ENCODE assay signal across 11 cellular contexts in the genomic region with DNA sequence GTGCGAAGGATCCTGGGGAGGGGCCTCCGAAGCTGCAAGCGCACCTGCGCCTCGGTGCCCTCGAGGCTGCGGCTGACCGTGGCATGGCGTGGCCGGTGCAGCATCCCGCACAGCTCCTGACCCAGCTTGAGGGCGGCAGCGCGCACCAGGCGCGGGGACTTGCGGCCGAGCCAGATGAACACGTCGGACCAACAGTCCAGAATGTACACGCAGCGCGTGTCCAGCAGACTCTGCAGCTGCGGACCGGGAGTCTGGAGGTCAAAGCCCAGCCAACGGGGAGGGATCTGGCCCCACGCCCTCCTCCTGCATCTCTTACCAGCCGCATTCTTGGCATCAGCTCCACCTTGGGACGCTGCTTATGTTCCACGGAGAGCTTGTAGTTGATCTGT. TPM values are rescaled to one million over a fixed set of nuclear protein-coding genes. Genes with fewer than 3 reads are reported as not detected.
A peak's percentile ranks its signal among the peaks of the same experiment; 100 is the strongest.
DNase-seq lines count a peak whose midpoint lies in the region; ATAC-seq and TF ChIP-seq lines count a peak whose summit lies in the region.
"Had no signal": no experiment of that assay in that cellular context is flagged by ENCODE, and none has a peak within 500 bp of the region (broad histone marks: within the 10 kb centered on the region; RNA-seq: fewer than 3 reads in every experiment).

No MANE protein-coding gene starts in this region.

- H3K36me3 Mint-ChIP-seq in neural crest cell (ENCODE audit: low read depth): peaks cover 5% of the 10 kb centered on the region
- peaks cover 69% of the 10 kb centered on the region for H3K36me3 Mint-ChIP-seq in effector memory CD8-positive, alpha-beta T cell (ENCODE audit: insufficient read depth)

- no peaks in the 10 kb centered on the region for H3K9me3 Mint-ChIP-seq in neural crest cell
- no peaks in the 10 kb centered on the region for H3K9me3 Mint-ChIP-seq in effector memory CD8-positive, alpha-beta T cell
- H3K9me3 Mint-ChIP-seq: activated T-cell treated with anti-CD3 and anti-CD28 coated beads, Interleukin-2, amount 50 U/mL, for 4 hours had no signal

- DNase-seq in Right ventricle myocardium inferior (ENCODE audit: missing footprints) (no peak), cardiac septum (ENCODE audit: low spot score) (no peak), globus pallidus (ENCODE audit: low spot score) (peak; percentile 72), neural crest cell (ENCODE audit: low read depth, low spot score) (no peak), vagina (ENCODE audit: extremely low spot score in 2 of 2) (no peak), hepatic stellate cell (ENCODE audit: low spot score) (no peak), NCI-H1105 (lab: John Stamatoyannopoulos, UW) (no peak)
- no peak for DNase-seq in effector memory CD8-positive, alpha-beta T cell
- DNase-seq: GOT3 had no signal

- TF ChIP-seq POLR2A in vagina (IDR thresholded peaks at IDR 0.05): no peak

- H3K27me3 Mint-ChIP-seq in neural crest cell (ENCODE audit: low read depth): peaks cover 2% of the 10 kb centered on the region
- no peaks in the 10 kb centered on the region for H3K27me3 Mint-ChIP-seq in effector memory CD8-positive, alpha-beta T cell

- H3K27ac ChIP-seq in vagina: peak overlapping the region; percentile 47
- H3K27ac ChIP-seq: SK-N-MC had no signal

- H3K36me3 ChIP-seq in vagina: peaks cover 0 to 67% of the 10 kb centered on the region in 2 donors

- H3K27ac Mint-ChIP-seq in neural crest cell (ENCODE audit: unreplicated experiment): no peak overlapping the region
- peak overlapping the region in 1 of 2 donors; percentile 73 for H3K27ac Mint-ChIP-seq in effector memory CD8-positive, alpha-beta T cell

- peaks cover 4% of the 10 kb centered on the region for H3K4me1 Mint-ChIP-seq in neural crest cell
- H3K4me1 Mint-ChIP-seq in effector memory CD8-positive, alpha-beta T cell (ENCODE audit: low read depth in 2 of 2): peaks cover 4 to 8% of the 10 kb centered on the region in 2 donors

- H3K4me3 Mint-ChIP-seq in neural crest cell: peak overlapping the region; percentile 81
- H3K4me3 Mint-ChIP-seq in effector memory CD8-positive, alpha-beta T cell: no peak overlapping the region
- H3K4me3 Mint-ChIP-seq: activated T-cell treated with anti-CD3 and anti-CD28 coated beads, Interleukin-2, amount 50 U/mL, for 4 hours had no signal

- peak; percentile 29 for ATAC-seq in Right ventricle myocardium inferior
- no peak for ATAC-seq in effector memory CD8-positive, alpha-beta T cell (replicated peaks)

- H3K4me3 ChIP-seq in vagina: no peak overlapping the region
- H3K4me3 ChIP-seq: SK-N-MC had no signal

- H3K27me3 ChIP-seq in vagina: no peaks in the 10 kb centered on the region

- intact Hi-C loops in Right ventricle myocardium inferior (cut with DNase I) (no loop called here), cardiac septum (cut with DNase I) (loop anchor here (5.0 kb wide), 1 partner anchor 70 kb away; a partner anchor contains a TSS), vagina (cut with DNase I) (no loop called here)

- TF ChIP-seq CTCF in neural crest cell (conservative IDR thresholded peaks at IDR 0.05) (no peak), vagina (IDR thresholded peaks at IDR 0.05) (no peak)

- peaks cover 29% of the 10 kb centered on the region for H3K4me1 ChIP-seq in vagina

- no peaks in the 10 kb centered on the region for H3K9me3 ChIP-seq in vagina

RNA-seq across cellular contexts. Expression of a gene that starts 10.9 kb away (rescaled TPM):
- total RNA-seq in Right ventricle myocardium inferior (299 TPM), cardiac septum (294 TPM), neural crest cell (181 and 183 TPM in 2 replicates), vagina (277 TPM)

RNA-seq across cellular contexts. Expression of a gene that starts 12.9 kb away (rescaled TPM):
- total RNA-seq in Right ventricle myocardium inferior (31.3 TPM), cardiac septum (28.0 TPM), neural crest cell (8.8 and 12.2 TPM in 2 replicates), vagina (18.4 TPM)

RNA-seq across cellular contexts. Expression of a gene that starts 22.2 kb away (rescaled TPM):
- total RNA-seq in Right ventricle myocardium inferior (8.4 TPM), cardiac septum (9.6 TPM), neural crest cell (93.3 and 99.3 TPM in 2 replicates), vagina (27.7 TPM)
